17 cellular contexts compared by ENCODE assay signal in the genomic region with DNA sequence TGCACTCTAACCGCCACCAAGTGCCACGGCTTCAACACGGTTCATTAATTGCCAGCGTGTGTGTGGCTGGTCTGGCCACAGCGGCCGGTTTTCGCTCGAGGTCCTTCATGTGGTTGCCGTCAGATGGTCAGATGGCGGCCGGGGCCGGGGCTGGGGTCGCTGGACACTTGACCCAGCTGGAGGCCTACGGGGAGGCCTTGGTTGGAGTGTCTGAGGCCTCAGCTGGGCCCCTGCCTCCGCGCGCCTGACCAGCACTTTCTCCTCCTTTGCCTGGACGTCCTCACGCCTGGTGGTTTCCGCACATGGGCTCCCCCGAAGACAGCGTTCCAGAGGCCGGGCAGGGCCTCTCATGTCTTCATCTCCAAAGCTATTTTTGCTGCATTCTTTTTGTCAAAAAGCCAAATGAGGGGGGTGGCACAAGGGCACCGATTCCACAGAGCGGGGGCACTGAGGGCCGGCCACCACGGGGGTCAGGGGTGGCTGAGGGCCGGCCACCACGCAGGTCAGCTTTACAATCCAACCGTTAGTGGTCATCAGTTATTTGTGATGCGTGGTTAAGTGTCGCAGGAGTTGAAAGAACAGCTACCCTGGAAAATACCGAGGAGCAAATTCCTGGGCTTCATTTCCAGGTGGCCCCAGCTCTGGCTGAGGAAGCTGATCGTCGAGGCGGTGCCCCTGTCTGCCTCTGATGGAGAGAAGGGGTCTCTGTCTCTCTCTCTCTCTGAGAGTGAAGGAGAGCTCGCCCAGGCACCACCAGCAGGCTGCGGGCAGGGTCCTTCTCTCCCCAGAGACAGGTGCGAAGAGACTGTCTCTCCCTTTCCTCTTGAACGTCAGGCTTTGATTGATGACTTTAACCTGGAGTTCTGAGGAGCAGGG. TPM values are rescaled to one million over a fixed set of nuclear protein-coding genes. Genes with fewer than 3 reads are reported as not detected.
"Had no signal": no experiment of that assay in that cellular context is flagged by ENCODE, and none has a peak within 500 bp of the region (broad histone marks: within the 10 kb centered on the region; RNA-seq: fewer than 3 reads in every experiment).

No MANE protein-coding gene starts in this region.

- H3K4me1 Mint-ChIP-seq: T-cell had no signal

- H3K27ac Mint-ChIP-seq: activated naive CD4-positive, alpha-beta T cell treated with anti-CD3 and anti-CD28 coated beads, Interleukin-2, amount 50 U/mL, for 72 hours; T-cell had no signal

- H3K27ac ChIP-seq: esophagus squamous epithelium, hepatocyte had no signal

- H3K4me3 ChIP-seq: esophagus squamous epithelium, hepatocyte had no signal

- H3K36me3 Mint-ChIP-seq: activated naive CD4-positive, alpha-beta T cell treated with anti-CD3 and anti-CD28 coated beads, Interleukin-2, amount 50 U/mL, for 72 hours; T-cell had no signal

- H3K36me3 ChIP-seq: esophagus squamous epithelium had no signal

- H3K9me3 ChIP-seq: esophagus squamous epithelium, SK-N-SH had no signal

- H3K9ac ChIP-seq: SK-N-SH had no signal

- H3K27me3 ChIP-seq: hepatocyte had no signal

- H3K9me3 Mint-ChIP-seq: activated naive CD4-positive, alpha-beta T cell treated with anti-CD3 and anti-CD28 coated beads, Interleukin-2, amount 50 U/mL, for 72 hours; activated T-cell treated with anti-CD3 and anti-CD28 coated beads, Interleukin-2, amount 50 U/mL, for 4 hours; T-cell had no signal

- DNase-seq: activated effector memory CD4-positive, alpha-beta T cell treated with anti-CD3 and anti-CD28 coated beads, Interleukin-2, amount 50 U/mL, for 16 hours; activated T-cell treated with anti-CD3 and anti-CD28 coated beads, Interleukin-2, amount 50 U/mL, for 4 hours; esophagus squamous epithelium; midbrain; SK-N-SH; stimulated activated CD4-positive, alpha-beta T cell treated with anti-CD3 and anti-CD28 coated beads, Interleukin-12 subunit alpha, Interleukin-12 subunit beta, amount 100 ng/mL, for 4 hours; stimulated activated CD4-positive, alpha-beta T cell treated with anti-CD3 and anti-CD28 coated beads, Interleukin-2, amount 100 ng/mL, for 24 hours; T-cell; T-helper 9 cell had no signal

- ATAC-seq: activated CD4-positive, CD25-positive, alpha-beta regulatory T cell treated with anti-CD3 and anti-CD28 coated beads, Interleukin-2, amount 50 U/mL, for 24 hours; activated naive CD4-positive, alpha-beta T cell treated with anti-CD3 and anti-CD28 coated beads, Interleukin-2, amount 50 U/mL, for 72 hours; activated T-cell treated with anti-CD3 and anti-CD28 coated beads, Interleukin-2, amount 50 U/mL, for 4 hours; T-cell had no signal

- H3K4me3 Mint-ChIP-seq: activated T-cell treated with anti-CD3 and anti-CD28 coated beads, Interleukin-2, amount 50 U/mL, for 4 hours; T-cell had no signal

RNA-seq across cellular contexts. Expression of a gene that starts 50.5 kb away (rescaled TPM):
- total RNA-seq: activated naive CD4-positive, alpha-beta T cell treated with anti-CD3 and anti-CD28 coated beads, Interleukin-2, amount 50 U/mL, for 72 hours; activated T-cell treated with anti-CD3 and anti-CD28 coated beads, Interleukin-2, amount 50 U/mL, for 4 hours; cardiac septum; fibroblast of villous mesenchyme; glomerular endothelial cell; kidney epithelial cell; pulmonary artery endothelial cell; T-cell had no signal
- polyA plus RNA-seq: hepatocyte, SK-N-SH had no signal
